ENCODE assay signal across 10 cellular contexts in genomic region chr14:74647834-74648361, GRCh38. TPM values are rescaled to one million over a fixed set of nuclear protein-coding genes. Genes with fewer than 3 reads are reported as not detected.
DNase-seq lines count a peak whose midpoint lies in the region; ATAC-seq and TF ChIP-seq lines count a peak whose summit lies in the region.
"Had no signal": no experiment of that assay in that cellular context is flagged by ENCODE, and none has a peak within 500 bp of the region (broad histone marks: within the 10 kb centered on the region; RNA-seq: fewer than 3 reads in every experiment).

No MANE protein-coding gene starts in this region.

- H3K27me3 Mint-ChIP-seq in brain (peaks cover 5% of the 10 kb centered on the region), neural progenitor cell (ENCODE audit: insufficient read depth, low read depth) (peaks cover 2% of the 10 kb centered on the region)
- H3K27me3 Mint-ChIP-seq in activated naive CD8-positive, alpha-beta T cell treated with anti-CD3 and anti-CD28 coated beads, Interleukin-2, amount 50 U/mL, for 24 hours: no peaks in the 10 kb centered on the region
- peaks cover 2% of the 10 kb centered on the region for H3K27me3 Mint-ChIP-seq in activated CD4-positive, alpha-beta memory T cell treated with anti-CD3 and anti-CD28 coated beads for 36 hours

- no peaks in the 10 kb centered on the region for H4K20me1 ChIP-seq in neural progenitor cell (ENCODE audit: low read depth)

- TF ChIP-seq CTCF in brain (conservative IDR thresholded peaks at IDR 0.05) (no peak), neural progenitor cell (IDR thresholded peaks at IDR 0.05) (no peak)

- no peak overlapping the region for H3K27ac ChIP-seq in neural progenitor cell

- H3K4me1 Mint-ChIP-seq in brain (peaks cover 41% of the 10 kb centered on the region), neural progenitor cell (peaks cover 21% of the 10 kb centered on the region)
- peaks cover 4% of the 10 kb centered on the region for H3K4me1 Mint-ChIP-seq in activated naive CD8-positive, alpha-beta T cell treated with anti-CD3 and anti-CD28 coated beads, Interleukin-2, amount 50 U/mL, for 24 hours
- no peaks in the 10 kb centered on the region for H3K4me1 Mint-ChIP-seq in activated CD4-positive, alpha-beta memory T cell treated with anti-CD3 and anti-CD28 coated beads for 36 hours (ENCODE audit: low read depth)

- no peaks in the 10 kb centered on the region for H3K27me3 ChIP-seq in neural progenitor cell

- H3K4me1 ChIP-seq in neural progenitor cell: no peaks in the 10 kb centered on the region

- H3K27ac Mint-ChIP-seq in brain (peak overlapping the region; percentile 32 to 93 (median 60)), neural progenitor cell (peak overlapping the region; percentile 83)
- H3K27ac Mint-ChIP-seq in activated naive CD8-positive, alpha-beta T cell treated with anti-CD3 and anti-CD28 coated beads, Interleukin-2, amount 50 U/mL, for 24 hours: no peak overlapping the region
- H3K27ac Mint-ChIP-seq in activated CD4-positive, alpha-beta memory T cell treated with anti-CD3 and anti-CD28 coated beads for 36 hours: no peak overlapping the region

- intact Hi-C loops in activated CD4-positive, alpha-beta memory T cell treated with anti-CD3 and anti-CD28 coated beads for 36 hours (cut with micrococcal nuclease): no loop called here

- no peak for ATAC-seq in activated naive CD8-positive, alpha-beta T cell treated with anti-CD3 and anti-CD28 coated beads, Interleukin-2, amount 50 U/mL, for 24 hours

- H3K36me3 Mint-ChIP-seq in brain (no peaks in the 10 kb centered on the region), neural progenitor cell (no peaks in the 10 kb centered on the region)
- no peaks in the 10 kb centered on the region for H3K36me3 Mint-ChIP-seq in activated naive CD8-positive, alpha-beta T cell treated with anti-CD3 and anti-CD28 coated beads, Interleukin-2, amount 50 U/mL, for 24 hours (ENCODE audit: low read depth)
- no peaks in the 10 kb centered on the region for H3K36me3 Mint-ChIP-seq in activated CD4-positive, alpha-beta memory T cell treated with anti-CD3 and anti-CD28 coated beads for 36 hours

- H3K9me3 ChIP-seq in neural progenitor cell (ENCODE audit: low read depth): no peaks in the 10 kb centered on the region

- H3K4me3 ChIP-seq in neural progenitor cell: no peak overlapping the region

- H3K4me3 Mint-ChIP-seq in brain (peak overlapping the region in 1 of 5 experiments; percentile 37), neural progenitor cell (no peak overlapping the region)
- H3K4me3 Mint-ChIP-seq in activated naive CD8-positive, alpha-beta T cell treated with anti-CD3 and anti-CD28 coated beads, Interleukin-2, amount 50 U/mL, for 24 hours: no peak overlapping the region
- no peak overlapping the region for H3K4me3 Mint-ChIP-seq in activated CD4-positive, alpha-beta memory T cell treated with anti-CD3 and anti-CD28 coated beads for 36 hours

- no peak overlapping the region for H2AFZ ChIP-seq in neural progenitor cell (replicated peaks)

- DNase-seq in DMS53 treated with DMSO at 0.1 percent for 48 hours (lab: John Stamatoyannopoulos, UW; ENCODE audit: unreplicated experiment): peak; percentile 5
- DNase-seq in NCI-H2029 (lab: John Stamatoyannopoulos, UW): peak; percentile 43
- DNase-seq in neural progenitor cell (ENCODE audit: low spot score): no peak
- DNase-seq in activated T-cell treated with anti-CD3 and anti-CD28 coated beads, Interleukin-2, amount 50 U/mL, for 1 hour: no peak
- no peak for DNase-seq in activated naive CD8-positive, alpha-beta T cell treated with anti-CD3 and anti-CD28 coated beads, Interleukin-2, amount 50 U/mL, for 24 hours
- DNase-seq in COLO829 (ENCODE audit: low spot score): no peak
- DNase-seq in activated CD4-positive, alpha-beta memory T cell treated with anti-CD3 and anti-CD28 coated beads for 36 hours: no peak
- DNase-seq: activated CD8-positive, alpha-beta memory T cell treated with anti-CD3 and anti-CD28 coated beads, Interleukin-2, amount 50 U/mL, for 48 hours; effector memory CD4-positive, alpha-beta T cell had no signal

- no peak overlapping the region for H3K9ac ChIP-seq in neural progenitor cell

- H3K9me3 Mint-ChIP-seq in brain (no peaks in the 10 kb centered on the region), neural progenitor cell (no peaks in the 10 kb centered on the region)
- no peaks in the 10 kb centered on the region for H3K9me3 Mint-ChIP-seq in activated naive CD8-positive, alpha-beta T cell treated with anti-CD3 and anti-CD28 coated beads, Interleukin-2, amount 50 U/mL, for 24 hours
- no peaks in the 10 kb centered on the region for H3K9me3 Mint-ChIP-seq in activated CD4-positive, alpha-beta memory T cell treated with anti-CD3 and anti-CD28 coated beads for 36 hours

- CTCF ChIA-PET in activated CD4-positive, alpha-beta memory T cell treated with anti-CD3 and anti-CD28 coated beads for 36 hours (lab: Charles Lee): interaction anchor here (1.8 kb wide), 1 partner anchor 35 kb away, joined by 7 read pairs; no protein-coding TSS in a partner anchor

- no peaks in the 10 kb centered on the region for H3K79me2 ChIP-seq in neural progenitor cell (ENCODE audit: low read depth)

- H3F3A ChIP-seq in neural progenitor cell (ENCODE audit: low read depth): no peaks in the 10 kb centered on the region

- no peaks in the 10 kb centered on the region for H3K36me3 ChIP-seq in neural progenitor cell

- POLR2A ChIA-PET in activated CD4-positive, alpha-beta memory T cell treated with anti-CD3 and anti-CD28 coated beads for 36 hours (lab: Charles Lee): no interaction called here

- no peak overlapping the region for H3K4me2 ChIP-seq in neural progenitor cell

RNA-seq across cellular contexts. Expression of gene LTBP2, which starts 35.9 kb away (rescaled TPM):
- polyA plus RNA-seq in brain (ENCODE audit: insufficient read depth, low read depth, low replicate concordance): 2.8 TPM
- total RNA-seq in neural progenitor cell (ENCODE audit: low replicate concordance): 0.43 and 0.84 TPM in 2 replicates
- under 1 TPM; 0.10 to 0.31 TPM for total RNA-seq in activated CD4-positive, alpha-beta memory T cell treated with anti-CD3 and anti-CD28 coated beads for 36 hours

Comparison
In these comparisons a context has a peak if more than half of its experiments do, and no peak if none do; other contexts are left out.
1. DNase-seq: peak in DMS53 treated with DMSO at 0.1 percent for 48 hours (single experiment) and NCI-H2029 (single experiment); none in neural progenitor cell (single experiment), activated T-cell treated with anti-CD3 and anti-CD28 coated beads, Interleukin-2, amount 50 U/mL, for 1 hour (single experiment), activated naive CD8-positive, alpha-beta T cell treated with anti-CD3 and anti-CD28 coated beads, Interleukin-2, amount 50 U/mL, for 24 hours (single experiment), COLO829 (single experiment) and activated CD4-positive, alpha-beta memory T cell treated with anti-CD3 and anti-CD28 coated beads for 36 hours (single experiment).
2. H3K27ac Mint-ChIP-seq: peak in brain (5 of 5) and neural progenitor cell (single experiment); none in activated naive CD8-positive, alpha-beta T cell treated with anti-CD3 and anti-CD28 coated beads, Interleukin-2, amount 50 U/mL, for 24 hours (single experiment) and activated CD4-positive, alpha-beta memory T cell treated with anti-CD3 and anti-CD28 coated beads for 36 hours (single experiment).